ENCODE assay signal across 17 cellular contexts in genomic region chr15:57385923-57386390, GRCh38. TPM values are rescaled to one million over a fixed set of nuclear protein-coding genes. Genes with fewer than 3 reads are reported as not detected.
A peak's percentile ranks its signal among the peaks of the same experiment; 100 is the strongest.
DNase-seq lines count a peak whose midpoint lies in the region; ATAC-seq and TF ChIP-seq lines count a peak whose summit lies in the region.
"Had no signal": no experiment of that assay in that cellular context is flagged by ENCODE, and none has a peak within 500 bp of the region (broad histone marks: within the 10 kb centered on the region; RNA-seq: fewer than 3 reads in every experiment).

No MANE protein-coding gene starts in this region.

- H3K27ac ChIP-seq in HEK293 (ENCODE audit: extremely low read depth, low read depth, low read length) (no peak overlapping the region), ascending aorta (peak overlapping the region; percentile 8 to 10), SJCRH30 (no peak overlapping the region), dorsolateral prefrontal cortex (no peak overlapping the region)

- no peaks in the 10 kb centered on the region for H3K36me3 Mint-ChIP-seq in chondrocyte (ENCODE audit: low read depth)
- H3K36me3 Mint-ChIP-seq: CD4-positive, alpha-beta memory T cell had no signal

- TF ChIP-seq CTCF in HEK293 (tag by site-specific recombination; IDR thresholded peaks at IDR 0.05) = no peak
- TF ChIP-seq CTCF in ascending aorta (IDR thresholded peaks at IDR 0.05) = no peak
- TF ChIP-seq CTCF in dorsolateral prefrontal cortex (IDR thresholded peaks at IDR 0.05 in 54 of 56, conservative IDR thresholded peaks at IDR 0.05 in 2 of 56; ENCODE audit: low read depth in 1 of 56, partially characterized antibody in 56 of 56) = no peak
- no peak for TF ChIP-seq CTCF in chondrocyte (IDR thresholded peaks at IDR 0.05)

- no peaks in the 10 kb centered on the region for H3K27me3 ChIP-seq in ascending aorta
- no peaks in the 10 kb centered on the region for H3K27me3 ChIP-seq in SJCRH30
- H3K27me3 ChIP-seq in dorsolateral prefrontal cortex = peaks cover 0 to under 1% (median 0%) of the 10 kb centered on the region in 45 donors
- H3K27me3 ChIP-seq: BE2C had no signal

- POLR2A ChIA-PET in HEK293 (lab: Yijun Ruan, JAX) = no interaction called here

- H3K4me3 ChIP-seq in HEK293 (ENCODE audit: low read depth, low read length) = no peak overlapping the region
- H3K4me3 ChIP-seq in ascending aorta = no peak overlapping the region
- peak overlapping the region; percentile 34 for H3K4me3 ChIP-seq in iPS-18c (ENCODE audit: insufficient read depth, low read depth, low read length)
- no peak overlapping the region for H3K4me3 ChIP-seq in SJCRH30
- H3K4me3 ChIP-seq in dorsolateral prefrontal cortex = no peak overlapping the region

- H3K4me1 Mint-ChIP-seq in chondrocyte (ENCODE audit: low read depth) = peaks cover 21% of the 10 kb centered on the region
- H3K4me1 Mint-ChIP-seq: CD4-positive, alpha-beta memory T cell had no signal

- no peaks in the 10 kb centered on the region for H3K27me3 Mint-ChIP-seq in chondrocyte (ENCODE audit: low read depth)

- CTCF ChIA-PET in HEK293 (lab: Yijun Ruan, JAX) = no interaction called here

- no peak for ATAC-seq in HG03571 (IDR thresholded peaks at IDR 0.05; ENCODE audit: unreplicated experiment)

- H3K36me3 ChIP-seq in HEK293 (ENCODE audit: control insufficient read depth in 2 of 2, insufficient read depth in 1 of 2, low read length in 2 of 2) (no peaks in the 10 kb centered on the region), ascending aorta (no peaks in the 10 kb centered on the region), SJCRH30 (no peaks in the 10 kb centered on the region)
- H3K36me3 ChIP-seq: BE2C had no signal

- no peaks in the 10 kb centered on the region for H3K9me3 ChIP-seq in HEK293 (ENCODE audit: control insufficient read depth, insufficient read depth, low read depth, low read length)
- H3K9me3 ChIP-seq in ascending aorta = no peaks in the 10 kb centered on the region
- H3K9me3 ChIP-seq in iPS-18c (ENCODE audit: control insufficient read depth, insufficient read depth, low read length) = no peaks in the 10 kb centered on the region
- H3K9me3 ChIP-seq in SJCRH30 (replicated peaks) = no peaks in the 10 kb centered on the region
- H3K9me3 ChIP-seq: BE2C had no signal

- no peak overlapping the region for H3K4me3 Mint-ChIP-seq in chondrocyte (ENCODE audit: unreplicated experiment)
- H3K4me3 Mint-ChIP-seq: CD4-positive, alpha-beta memory T cell had no signal

- intact Hi-C loops in ascending aorta (cut with DNase I) (no loop called here), dorsolateral prefrontal cortex (cut with DNase I) (no loop called here)

- no peaks in the 10 kb centered on the region for H3K9me3 Mint-ChIP-seq in chondrocyte (ENCODE audit: low read depth)
- H3K9me3 Mint-ChIP-seq: CD4-positive, alpha-beta memory T cell had no signal

- peaks cover 2% of the 10 kb centered on the region; the same call in 1 of the 2 replicates for H3K4me1 ChIP-seq in HEK293 (ENCODE audit: control insufficient read depth, insufficient read depth, low read length)
- peaks cover 4 to 25% of the 10 kb centered on the region in 2 donors for H3K4me1 ChIP-seq in ascending aorta
- H3K4me1 ChIP-seq in SJCRH30 = no peaks in the 10 kb centered on the region; the same call in 1 of the 2 replicates
- H3K4me1 ChIP-seq: BE2C had no signal

- H3K27ac Mint-ChIP-seq in chondrocyte (ENCODE audit: unreplicated experiment) = no peak overlapping the region
- H3K27ac Mint-ChIP-seq: CD4-positive, alpha-beta memory T cell had no signal

- DNase-seq in ascending aorta (ENCODE audit: low spot score in 2 of 2) = no peak
- no peak for DNase-seq in SJCRH30
- DNase-seq in dorsolateral prefrontal cortex = no peak
- DNase-seq in chondrocyte (ENCODE audit: low spot score) = no peak
- DNase-seq: BE2C; CD4-positive, alpha-beta memory T cell; DMS79 treated with DMSO at 0.1 percent for 48 hours; HCEC 1CT; Karpas-422; MM.1S; NCI-H1105; NCI-H187; NCI-H446 treated with DMSO at 0.1 percent for 48 hours; NCI-H774 had no signal

TF ChIP-seq in HEK293, 187 proteins besides CTCF, POLR2A, EP300 and RAD21:
- TF ChIP-seq EGR2 (tag by site-specific recombination; IDR thresholded peaks at IDR 0.05; ENCODE audit: low read depth) = no peak
- TF ChIP-seq PRDM10 (tag by site-specific recombination; IDR thresholded peaks at IDR 0.05) = 0 out of 2 replicates have a peak, but pooled peaks have one; percentile 16
TF ChIP-seq in HEK293: peak in this region for 1.

RNA-seq across cellular contexts. Expression of gene CGNL1, which starts 9.7 kb away (rescaled TPM):
- total RNA-seq in ascending aorta (3.5 TPM), dorsolateral prefrontal cortex (10 to 100 TPM; 10.6 to 65.4 (median 22.7) TPM), chondrocyte (4.6 to 7.2 TPM (median 7.1 TPM) in 3 replicates)
- 5.5 and 5.9 TPM in 2 replicates for total RNA-seq in SJCRH30 (2014; rRNA removed; shearing (Covaris generic))
- total RNA-seq: CD4-positive, alpha-beta memory T cell had no signal

Comparison
In these comparisons a context has a peak if more than half of its experiments do, and no peak if none do; other contexts are left out.
1. H3K27ac ChIP-seq: peak in ascending aorta (2 of 2); none in HEK293 (single experiment), SJCRH30 (single experiment) and dorsolateral prefrontal cortex (0 of 59).